ENCODE assay signal across 40 cellular contexts in genomic region chr19:15928321-15928720, GRCh38. TPM values are rescaled to one million over a fixed set of nuclear protein-coding genes. Genes with fewer than 3 reads are reported as not detected.
"Had no signal": no experiment of that assay in that cellular context is flagged by ENCODE, and none has a peak within 500 bp of the region (broad histone marks: within the 10 kb centered on the region; RNA-seq: fewer than 3 reads in every experiment).

No MANE protein-coding gene starts in this region.

- H3K27ac ChIP-seq: KMS-11 had no signal

- H3K4me2 ChIP-seq: KMS-11 had no signal

- DNase-seq: Karpas-422, Kasumi-1, KG1, MG63, MM.1S, MV-4-11, NCI-H1048, NCI-H1092, NCI-H1092 treated with DMSO at 0.1 percent for 48 hours, NCI-H1105, NCI-H1105 treated with DMSO at 0.1 percent for 48 hours, NCI-H1417, NCI-H1417 treated with DMSO at 0.1 percent for 48 hours, NCI-H1436, NCI-H1436 treated with DMSO at 0.1 percent for 48 hours, NCI-H146, NCI-H1694, NCI-H1694 treated with DMSO at 0.1 percent for 48 hours, NCI-H187, NCI-H187 treated with DMSO at 0.1 percent for 48 hours, NCI-H1930, NCI-H2029, NCI-H2029 treated with DMSO at 0.1 percent for 48 hours, NCI-H2081, NCI-H2081 treated with DMSO at 0.1 percent for 48 hours, NCI-H2107, NCI-H2171, NCI-H2171 treated with DMSO at 0.1 percent for 48 hours, NCI-H2227 treated with DMSO at 0.1 percent for 48 hours, NCI-H226, NCI-H345, NCI-H446, NCI-H446 treated with DMSO at 0.1 percent for 48 hours, NCI-H510A, NCI-H510A treated with DMSO at 0.1 percent for 48 hours had no signal

- H3K9ac ChIP-seq: KMS-11 had no signal

- H3K4me3 ChIP-seq: MG63 had no signal

- H3K36me3 ChIP-seq: MG63 had no signal

RNA-seq across cellular contexts. Expression of gene OR10H4, which starts 20.5 kb away (rescaled TPM):
- total RNA-seq: LHCN-M2, M059J, MCF 10A, NCI-H460 had no signal

RNA-seq across cellular contexts. Expression of gene CYP4F2, which starts 30.4 kb away (rescaled TPM):
- total RNA-seq: LHCN-M2, NCI-H460 had no signal
